Comparison of ENCODE assay signal across 23 cellular contexts in genomic region chr15:68051907-68052306, GRCh38.
"Had no signal": no experiment of that assay in that cellular context is flagged by ENCODE, and none has a peak within 500 bp of the region (broad histone marks: within the 10 kb centered on the region; RNA-seq: fewer than 3 reads in every experiment).

No MANE protein-coding gene starts in this region.

- H3K36me3 Mint-ChIP-seq: mesothelial cell of epicardium, naive B cell, neural progenitor cell had no signal

- H3K4me1 ChIP-seq: parathyroid adenoma had no signal

- H3K4me3 Mint-ChIP-seq: mesothelial cell of epicardium had no signal

- H3K4me2 ChIP-seq: neural progenitor cell had no signal

- H3K4me3 ChIP-seq: dorsolateral prefrontal cortex, gastrocnemius medialis, lung, mucosa of descending colon, neural progenitor cell, stomach, thyroid gland, vagina had no signal

- DNase-seq: dorsolateral prefrontal cortex; effector CD4-positive, alpha-beta T cell; foreskin fibroblast; gastrocnemius medialis; head of caudate nucleus; kidney; mesenchymal stem cell; mucosa of descending colon; naive B cell; stimulated activated CD4-positive, alpha-beta T cell treated with anti-CD3 and anti-CD28 coated beads, Interleukin-2, amount 100 ng/mL, for 24 hours; stimulated activated CD4-positive, alpha-beta T cell treated with anti-CD3 and anti-CD28 coated beads, Interleukin-4, amount 100 ng/mL, for 24 hours; stimulated activated naive CD4-positive, alpha-beta T cell treated with Interleukin-2 at 50 U/mL for 16 hours; stomach; thyroid gland had no signal

- H3K36me3 ChIP-seq: gastrocnemius medialis, neural progenitor cell, stomach, thyroid gland, vagina had no signal

- H3K9me3 Mint-ChIP-seq: mesothelial cell of epicardium; natural killer cell treated with Interleukin-12 subunit alpha and Interleukin-12 subunit beta and Interleukin-15 and Interleukin-18, amount 100 ng/mL, for 72 hours; neural progenitor cell; stimulated activated effector memory CD8-positive, alpha-beta T cell treated with anti-CD3 and anti-CD28 coated beads, Interleukin-12 subunit alpha, Interleukin-12 subunit beta, amount 100 ng/mL, for 72 hours had no signal

- H3K27ac ChIP-seq: dorsolateral prefrontal cortex, gastrocnemius medialis, neural progenitor cell, parathyroid adenoma, stomach, thyroid gland, vagina had no signal

- FAIRE-seq: kidney had no signal

- H3K9ac ChIP-seq: neural progenitor cell, parathyroid adenoma had no signal

- H3K27ac Mint-ChIP-seq: mesothelial cell of epicardium; natural killer cell treated with Interleukin-12 subunit alpha and Interleukin-12 subunit beta and Interleukin-15 and Interleukin-18, amount 100 ng/mL, for 72 hours; neural progenitor cell; progenitor cell of endocrine pancreas; stimulated activated effector memory CD8-positive, alpha-beta T cell treated with anti-CD3 and anti-CD28 coated beads, Interleukin-12 subunit alpha, Interleukin-12 subunit beta, amount 100 ng/mL, for 72 hours had no signal

- H3K9me3 ChIP-seq: gastrocnemius medialis, mucosa of descending colon, stomach, thyroid gland, vagina had no signal

- H2AFZ ChIP-seq: parathyroid adenoma had no signal

- H3K27me3 ChIP-seq: dorsolateral prefrontal cortex, gastrocnemius medialis, neural progenitor cell, stomach, thyroid gland, vagina had no signal

- ATAC-seq: gastrocnemius medialis; mucosa of descending colon; natural killer cell treated with Interleukin-12 subunit alpha and Interleukin-12 subunit beta and Interleukin-15 and Interleukin-18, amount 100 ng/mL, for 72 hours; sciatic nerve; stimulated activated effector memory CD8-positive, alpha-beta T cell treated with anti-CD3 and anti-CD28 coated beads, Interleukin-12 subunit alpha, Interleukin-12 subunit beta, amount 100 ng/mL, for 72 hours had no signal

- H3K27me3 Mint-ChIP-seq: progenitor cell of endocrine pancreas had no signal
